Comparison of ENCODE assay signal across 1 cellular context in the genomic region with DNA sequence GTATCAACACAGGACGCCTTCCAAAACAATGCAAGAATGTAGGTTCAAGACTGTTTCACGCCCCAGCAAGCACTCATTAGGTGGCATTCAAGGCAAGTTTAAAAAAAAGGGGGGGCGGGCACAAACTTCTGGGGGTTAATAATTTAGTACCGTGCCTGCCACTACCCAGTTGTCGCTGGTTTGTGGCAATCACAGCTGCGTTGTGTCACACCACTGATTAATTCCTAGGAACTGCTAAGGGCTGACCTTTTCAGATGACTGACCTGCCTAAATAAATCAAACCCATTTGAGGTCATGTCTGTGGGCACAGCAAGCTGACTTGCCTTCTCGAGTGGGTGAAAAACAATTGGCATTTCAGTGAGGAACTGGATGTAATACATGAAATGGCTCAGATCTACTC.
TF ChIP-seq lines count a peak whose summit lies in the region.

No MANE protein-coding gene starts in this region.

TF ChIP-seq in SK-N-SH treated with all-trans-retinoic acid at 6 μM for 48 hours, 23 proteins besides CTCF, POLR2A, EP300 and RAD21 (continued from another document):
- TF ChIP-seq CSRNP3 (CRISPR knock-in tag; IDR thresholded peaks at IDR 0.05): no peak
- no peak for TF ChIP-seq ESRRG (CRISPR knock-in tag; IDR thresholded peaks at IDR 0.05)
- no peak for TF ChIP-seq ARNTL (CRISPR knock-in tag; IDR thresholded peaks at IDR 0.05; ENCODE audit: borderline replicate concordance, low read depth)
- no peak for TF ChIP-seq CREB5 (CRISPR knock-in tag; IDR thresholded peaks at IDR 0.05; ENCODE audit: low read depth)
- no peak for TF ChIP-seq ZNF565 (CRISPR knock-in tag; conservative IDR thresholded peaks at IDR 0.05; ENCODE audit: low read depth)
